2 cellular contexts compared by ENCODE assay signal in genomic region chr3:129474986-129475804, GRCh38.
TF ChIP-seq lines count a peak whose summit lies in the region.

No MANE protein-coding gene starts in this region.

TF ChIP-seq in IMR-90, 13 proteins besides CTCF, POLR2A, EP300 and RAD21:
- TF ChIP-seq USF2 (IDR thresholded peaks at IDR 0.05; ENCODE audit: low read depth, low read length) (no peak), NFE2L2 (IDR thresholded peaks at IDR 0.05; ENCODE audit: low read depth, low read length) (no peak), MAFK (IDR thresholded peaks at IDR 0.05; ENCODE audit: low read depth, low read length) (no peak), BHLHE40 (IDR thresholded peaks at IDR 0.05; ENCODE audit: low read depth, low read length) (no peak), MAZ (IDR thresholded peaks at IDR 0.05; ENCODE audit: borderline replicate concordance, low read depth, low read length) (no peak), ELK1 (IDR thresholded peaks at IDR 0.05; ENCODE audit: borderline replicate concordance, low read depth, low read length) (no peak), CEBPB (IDR thresholded peaks at IDR 0.05; ENCODE audit: low read depth, low read length) (no peak), FOS (IDR thresholded peaks at IDR 0.05; ENCODE audit: low read depth, low read length) (no peak), SMC3 (IDR thresholded peaks at IDR 0.05; ENCODE audit: low read depth, low read length) (no peak), RCOR1 (IDR thresholded peaks at IDR 0.05; ENCODE audit: insufficient replicate concordance, low read length) (no peak), CHD1 (IDR thresholded peaks at IDR 0.05; ENCODE audit: low read depth, low read length) (no peak), RFX5 (IDR thresholded peaks at IDR 0.05; ENCODE audit: low read depth, low read length) (no peak), MXI1 (IDR thresholded peaks at IDR 0.05; ENCODE audit: borderline replicate concordance, low read depth, low read length) (no peak)

TF ChIP-seq in K562, 482 proteins besides CTCF, POLR2A, EP300 and RAD21:
- no peak for TF ChIP-seq ZNF551 (CRISPR knock-in tag; IDR thresholded peaks at IDR 0.05)
- no peak for TF ChIP-seq ZNF79 (CRISPR knock-in tag; IDR thresholded peaks at IDR 0.05; ENCODE audit: low read depth)
- TF ChIP-seq SMAD3 (CRISPR knock-in tag; conservative IDR thresholded peaks at IDR 0.05), result no peak
- TF ChIP-seq ZNF121 (CRISPR knock-in tag; conservative IDR thresholded peaks at IDR 0.05), result peak; percentile 93
- TF ChIP-seq YY1 (IDR thresholded peaks at IDR 0.05; ENCODE audit: borderline replicate concordance in 1 of 3, control insufficient read depth in 1 of 3, extremely low read depth in 1 of 3, insufficient read depth in 3 of 3, insufficient read length in 1 of 3, insufficient replicate concordance in 2 of 3, low read depth in 1 of 3, low read length in 2 of 3), result peak in 1 of 3 experiments; percentile 20
- TF ChIP-seq TCF7 (IDR thresholded peaks at IDR 0.05; ENCODE audit: borderline replicate concordance), result no peak
- TF ChIP-seq ZBTB33 (CRISPR knock-in tag; IDR thresholded peaks at IDR 0.05), result peak; percentile 82
